In genomic region chr5:10329421-10329807, GRCh38 we compare ENCODE assay signal across 19 cellular contexts. TPM values are rescaled to one million over a fixed set of nuclear protein-coding genes. Genes with fewer than 3 reads are reported as not detected.
DNase-seq lines count a peak whose midpoint lies in the region; ATAC-seq and TF ChIP-seq lines count a peak whose summit lies in the region.
"Had no signal": no experiment of that assay in that cellular context is flagged by ENCODE, and none has a peak within 500 bp of the region (broad histone marks: within the 10 kb centered on the region; RNA-seq: fewer than 3 reads in every experiment).

No MANE protein-coding gene starts in this region.

- H3K9me3 ChIP-seq in right atrium auricular region = no peaks in the 10 kb centered on the region
- no peaks in the 10 kb centered on the region for H3K9me3 ChIP-seq in gastroesophageal sphincter
- H3K9me3 ChIP-seq in sigmoid colon = no peaks in the 10 kb centered on the region
- H3K9me3 ChIP-seq in uterus = no peaks in the 10 kb centered on the region
- H3K9me3 ChIP-seq in MG63 = no peaks in the 10 kb centered on the region
- H3K9me3 ChIP-seq: pancreas had no signal

- ATAC-seq in Right ventricle myocardium inferior = no peak
- ATAC-seq in gastroesophageal sphincter = no peak
- no peak for ATAC-seq in GM18870 (IDR thresholded peaks at IDR 0.05; ENCODE audit: unreplicated experiment)
- no peak for ATAC-seq in GM19467 (IDR thresholded peaks at IDR 0.05; ENCODE audit: unreplicated experiment)
- ATAC-seq: activated T-cell treated with anti-CD3 and anti-CD28 coated beads, Interleukin-2, amount 50 U/mL, for 72 hours; naive thymus-derived CD4-positive, alpha-beta T cell; stimulated activated naive B cell treated with anti-CD40 and anti-IgM and Interleukin-4, amounts not matched to agents 10 μg/mL and 1 μg/mL and 100 μg/mL, for 72 hours had no signal

- H3K27ac ChIP-seq in right atrium auricular region (peak overlapping the region; percentile 5 to 87), gastroesophageal sphincter (peak overlapping the region in 3 of 4 donors; percentile 56 to 71 (median 64)), sigmoid colon (peak overlapping the region; percentile 33 to 70 (median 66)), uterus (peak overlapping the region; percentile 21 to 58)
- H3K27ac ChIP-seq: BLaER1 treated with 17β-estradiol and CSF1 and Interleukin-3, amounts not matched to agents 10 nM and 100 nM had no signal

- TF ChIP-seq CTCF in right atrium auricular region (IDR thresholded peaks at IDR 0.05) (no peak), gastroesophageal sphincter (IDR thresholded peaks at IDR 0.05) (no peak), sigmoid colon (IDR thresholded peaks at IDR 0.05) (no peak), uterus (IDR thresholded peaks at IDR 0.05) (no peak)

- H3K4me1 ChIP-seq in right atrium auricular region (peaks cover 0 to 47% of the 10 kb centered on the region in 2 donors), gastroesophageal sphincter (peaks cover 6 to 61% (median 34%) of the 10 kb centered on the region in 3 donors), sigmoid colon (peaks cover 0 to 56% (median 52%) of the 10 kb centered on the region in 4 donors), uterus (peaks cover 4 to 13% of the 10 kb centered on the region in 2 donors)
- H3K4me1 ChIP-seq: BLaER1 treated with 17β-estradiol and CSF1 and Interleukin-3, amounts not matched to agents 10 nM and 100 nM had no signal

- intact Hi-C loops in Right ventricle myocardium inferior (cut with DNase I) (no loop called here), sigmoid colon (cut with DNase I) (no loop called here), uterus (cut with DNase I; ENCODE audit: low total_unique reads) (no loop called here)

- TF ChIP-seq EP300 in gastroesophageal sphincter (IDR thresholded peaks at IDR 0.05) (no peak), sigmoid colon (IDR thresholded peaks at IDR 0.05) (no peak)

- H3K27me3 ChIP-seq in right atrium auricular region (no peaks in the 10 kb centered on the region), gastroesophageal sphincter (no peaks in the 10 kb centered on the region), sigmoid colon (no peaks in the 10 kb centered on the region), uterus (no peaks in the 10 kb centered on the region), MG63 (no peaks in the 10 kb centered on the region)
- H3K27me3 ChIP-seq: pancreas had no signal

- H3K4me3 ChIP-seq in right atrium auricular region (no peak overlapping the region), gastroesophageal sphincter (no peak overlapping the region), sigmoid colon (no peak overlapping the region), uterus (no peak overlapping the region), MG63 (no peak overlapping the region)
- H3K4me3 ChIP-seq: BLaER1 treated with 17β-estradiol and CSF1 and Interleukin-3, amounts not matched to agents 10 nM and 100 nM; pancreas had no signal

- no peak for TF ChIP-seq POLR2A in gastroesophageal sphincter (IDR thresholded peaks at IDR 0.05)
- TF ChIP-seq POLR2A in sigmoid colon (IDR thresholded peaks at IDR 0.05) = no peak
- no peak for TF ChIP-seq POLR2A in uterus (IDR thresholded peaks at IDR 0.05)

- DNase-seq in right atrium auricular region (ENCODE audit: low spot score) (no peak), Right ventricle myocardium inferior (ENCODE audit: missing footprints) (no peak), sigmoid colon (no peak), uterus (no peak), MG63 (no peak)
- DNase-seq: activated CD4-positive, CD25-positive, alpha-beta regulatory T cell treated with anti-CD3 and anti-CD28 coated beads, Interleukin-2, amount 50 U/mL, for 72 hours; activated naive CD4-positive, alpha-beta T cell treated with anti-CD3 and anti-CD28 coated beads, Interleukin-2, amount 50 U/mL, for 16 hours; activated T-cell treated with anti-CD3 and anti-CD28 coated beads, Interleukin-2, amount 50 U/mL, for 72 hours; Calu3; endodermal cell; naive thymus-derived CD4-positive, alpha-beta T cell; NCI-H510A treated with DMSO at 0.1 percent for 48 hours; stimulated activated CD4-positive, alpha-beta T cell treated with anti-CD3 and anti-CD28 coated beads, Interleukin-1b, Interleukin-23, amount 100 ng/mL, for 48 hours; stimulated activated naive B cell treated with anti-CD40 and anti-IgM and Interleukin-4, amounts not matched to agents 10 μg/mL and 1 μg/mL and 100 μg/mL, for 72 hours had no signal

- WGBS in gastroesophageal sphincter (ENCODE audit: low coverage in 1 of 2), 2 donors = 24 to 39% methylated on average over 2 to 3 of the region's 3 CpGs
- 70 to 77% methylated on average over 3 of the region's 3 CpGs for WGBS in sigmoid colon, 2 donors

- no peaks in the 10 kb centered on the region for H3K36me3 ChIP-seq in right atrium auricular region
- no peaks in the 10 kb centered on the region for H3K36me3 ChIP-seq in gastroesophageal sphincter
- no peaks in the 10 kb centered on the region for H3K36me3 ChIP-seq in sigmoid colon
- H3K36me3 ChIP-seq in uterus = no peaks in the 10 kb centered on the region
- no peaks in the 10 kb centered on the region for H3K36me3 ChIP-seq in MG63
- H3K36me3 ChIP-seq: pancreas had no signal

RNA-seq across cellular contexts. Expression of gene CMBL, which starts 21.7 kb away (rescaled TPM):
- total RNA-seq in right atrium auricular region (10 to 100 TPM in 1 of 2 donors, 1 to 10 TPM in 1; 5.9 to 20.7 TPM), Right ventricle myocardium inferior (46.2 TPM), gastroesophageal sphincter (1 to 10 TPM; 2.2 to 7.7 (median 4.4) TPM), sigmoid colon (10 to 100 TPM in 3 of 4 donors, 1 to 10 TPM in 1; 8.1 to 21.3 (median 11.4) TPM), uterus (10 to 100 TPM in 2 of 4 donors, 1 to 10 TPM in 2; 1.5 to 20.3 (median 9.1) TPM)
- polyA plus RNA-seq in sigmoid colon = 100 to 1,000 TPM in 2 of 3 donors, 10 to 100 TPM in 1; 85.8 to 261 (median 169) TPM
- total RNA-seq in MG63 (2014; rRNA removed; shearing (Covaris generic); ENCODE audit: low replicate concordance) = 23.3 and 29.1 TPM in 2 replicates

RNA-seq across cellular contexts. Expression of gene MARCHF6, which starts 24.1 kb away (rescaled TPM):
- total RNA-seq in right atrium auricular region (100 to 1,000 TPM in 1 of 2 donors, 10 to 100 TPM in 1; 89.5 to 103 TPM), Right ventricle myocardium inferior (161 TPM), gastroesophageal sphincter (100 to 1,000 TPM in 2 of 4 donors, 10 to 100 TPM in 2; 69.9 to 106 (median 93.9) TPM), sigmoid colon (100 to 1,000 TPM in 1 of 4 donors, 10 to 100 TPM in 3; 77.0 to 108 (median 92.1) TPM), uterus (100 to 1,000 TPM in 3 of 4 donors, 10 to 100 TPM in 1; 62.1 to 234 (median 178) TPM)
- 10 to 100 TPM in 2 of 3 donors, 1 to 10 TPM in 1; 6.0 to 42.2 (median 11.4) TPM for polyA plus RNA-seq in sigmoid colon
- 67.5 and 72.8 TPM in 2 replicates for total RNA-seq in MG63 (2014; rRNA removed; shearing (Covaris generic); ENCODE audit: low replicate concordance)
